Comparison of ENCODE assay signal across 2 cellular contexts in genomic region chr1:43978264-43978550, GRCh38.
TF ChIP-seq lines count a peak whose summit lies in the region.

No MANE protein-coding gene starts in this region.

TF ChIP-seq in GM23338, 12 proteins besides CTCF, POLR2A, EP300 and RAD21:
- no peak for TF ChIP-seq EZH2phosphoT487 (IDR thresholded peaks at IDR 0.05; ENCODE audit: unreplicated experiment)
- no peak for TF ChIP-seq ZNF462 (CRISPR knock-in tag; IDR thresholded peaks at IDR 0.05)
- TF ChIP-seq POLR2AphosphoS5 (IDR thresholded peaks at IDR 0.05; ENCODE audit: low read depth): no peak; the same call in 1 of the 2 replicates
- TF ChIP-seq EZH2 (IDR thresholded peaks at IDR 0.05; ENCODE audit: low read depth, unreplicated experiment): no peak
- no peak for TF ChIP-seq REST (IDR thresholded peaks at IDR 0.05; ENCODE audit: unreplicated experiment)

TF ChIP-seq in endothelial cell of umbilical vein, 7 proteins besides CTCF, POLR2A, EP300 and RAD21:
- TF ChIP-seq EZH2 (IDR thresholded peaks at IDR 0.05; ENCODE audit: borderline replicate concordance, low read depth, low read length, severe bottlenecking) (no peak), FOS (IDR thresholded peaks at IDR 0.05; ENCODE audit: borderline replicate concordance, insufficient read depth, low read length) (no peak), MYC (IDR thresholded peaks at IDR 0.05; ENCODE audit: low read depth, low read length) (no peak), GATA2 (IDR thresholded peaks at IDR 0.05; ENCODE audit: insufficient read depth, insufficient read length, low read depth, low read length) (no peak), POLR2AphosphoS5 (IDR thresholded peaks at IDR 0.05; ENCODE audit: insufficient read depth, low read depth, low read length) (no peak), MAX (IDR thresholded peaks at IDR 0.05; ENCODE audit: insufficient read depth, insufficient read length) (no peak), JUN (IDR thresholded peaks at IDR 0.05; ENCODE audit: borderline replicate concordance, insufficient read depth, insufficient read length, low read depth) (no peak)
TF ChIP-seq in endothelial cell of umbilical vein: peak in this region for 0.
